ENCODE assay signal across 8 cellular contexts in the genomic region with DNA sequence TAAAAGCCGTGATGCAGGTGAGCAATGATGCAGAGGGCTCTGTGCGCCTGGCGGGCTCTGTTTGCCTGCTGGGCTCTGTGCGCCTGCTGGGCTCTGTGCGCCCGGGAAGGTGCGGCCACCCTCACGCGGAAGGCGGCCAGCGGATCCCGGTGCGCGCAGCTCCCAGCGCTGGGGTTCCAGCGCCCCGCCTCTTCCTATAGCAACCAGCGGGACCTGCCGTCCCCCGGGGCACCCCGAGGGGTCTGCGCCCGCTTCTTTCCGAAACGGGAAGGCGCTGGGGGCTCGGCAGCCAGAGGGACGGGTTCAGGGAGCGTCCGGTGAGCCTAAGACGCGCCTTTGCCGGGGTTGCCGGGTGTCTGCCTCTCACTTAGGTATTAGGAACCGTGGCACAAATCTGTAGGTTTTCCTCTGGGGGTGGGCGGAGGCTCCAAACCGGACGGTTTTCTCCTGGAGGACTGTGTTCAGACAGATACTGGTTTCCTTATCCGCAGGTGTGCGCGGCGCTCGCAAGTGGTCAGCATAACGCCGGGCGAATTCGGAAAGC. TPM values are rescaled to one million over a fixed set of nuclear protein-coding genes. Genes with fewer than 3 reads are reported as not detected.
DNase-seq lines count a peak whose midpoint lies in the region; ATAC-seq, FAIRE-seq and TF ChIP-seq lines count a peak whose summit lies in the region.

No MANE protein-coding gene starts in this region.

- intact Hi-C loops in pancreas (cut with DNase I) = no loop called here

- H3K27ac ChIP-seq in WERI-Rb-1 (peak overlapping the region; percentile 60), pancreas (no peak overlapping the region)

- FAIRE-seq in H54 (lab: Jason Lieb, UNC) = no peak
- no peak for FAIRE-seq in pancreas (lab: Jason Lieb, UNC)

- no peak; the same call in 1 of the 2 replicates for TF ChIP-seq POLR2A in H54 (IDR thresholded peaks at IDR 0.05; ENCODE audit: low read depth, low read length)

- 1 to 2% methylated on average over 46 to 47 of the region's 47 CpGs for WGBS in pancreas, 2 donors

- H3K27me3 ChIP-seq in WERI-Rb-1 (ENCODE audit: insufficient read depth, low read depth, severe bottlenecking) (no peaks in the 10 kb centered on the region), pancreas (peaks cover 0 to 10% (median 0%) of the 10 kb centered on the region in 4 donors)

- TF ChIP-seq CTCF in WERI-Rb-1 (IDR thresholded peaks at IDR 0.05; ENCODE audit: low read depth, low read length) = no peak
- TF ChIP-seq CTCF in fibroblast of the aortic adventitia (IDR thresholded peaks at IDR 0.05; ENCODE audit: insufficient read depth, low read length) = no peak
- no peak for TF ChIP-seq CTCF in pancreas (IDR thresholded peaks at IDR 0.05)

- peak; percentile 9 for DNase-seq in AG08395 (ENCODE audit: low spot score)
- peak; percentile 50 for DNase-seq in H54 (ENCODE audit: insufficient read length, low spot score)
- DNase-seq in WERI-Rb-1 = peak; percentile 62
- peak; percentile 25 for DNase-seq in fibroblast of the aortic adventitia (ENCODE audit: low read depth)
- peak in 1 of 6 donors; percentile 57 for DNase-seq in pancreas
- no peak for DNase-seq in ecto neural progenitor cell (ENCODE audit: low spot score)
- DNase-seq in DMS114 treated with DMSO at 0.1 percent for 48 hours (lab: John Stamatoyannopoulos, UW; ENCODE audit: unreplicated experiment) = no peak

- H3K36me3 ChIP-seq in WERI-Rb-1 = peaks cover 24% of the 10 kb centered on the region
- H3K36me3 ChIP-seq in pancreas = peaks cover 0 to 7% (median 0%) of the 10 kb centered on the region in 3 donors

- H3K9me3 ChIP-seq in WERI-Rb-1 (ENCODE audit: severe bottlenecking) (no peaks in the 10 kb centered on the region), pancreas (no peaks in the 10 kb centered on the region)

- peaks cover 0 to 5% (median 3%) of the 10 kb centered on the region in 3 donors for H3K4me1 ChIP-seq in pancreas

- ATAC-seq in pancreas (peak in 3 of 4 donors; percentile 59 to 67 (median 61)), GM18498 (IDR thresholded peaks at IDR 0.05; ENCODE audit: unreplicated experiment) (no peak)

- peak overlapping the region; percentile 89 for H3K4me3 ChIP-seq in WERI-Rb-1 (ENCODE audit: low read depth, low read length)
- H3K4me3 ChIP-seq in fibroblast of the aortic adventitia (ENCODE audit: low read depth, low read length) = peak overlapping the region; percentile 62
- H3K4me3 ChIP-seq in pancreas = peak overlapping the region; percentile 5 to 45 (median 9)

RNA-seq across cellular contexts. Expression of a gene that starts 31.8 kb away (rescaled TPM):
- total RNA-seq in fibroblast of the aortic adventitia (ENCODE audit: low replicate concordance) (96.6 and 338 TPM in 2 replicates), pancreas (10 to 100 TPM; 17.9 to 54.9 (median 23.6) TPM)
- polyA plus RNA-seq in pancreas = 10 to 100 TPM; 29.3 to 56.9 TPM

Comparison
In these comparisons a context has a peak if more than half of its experiments do, and no peak if none do; other contexts are left out.
1. DNase-seq: peak in AG08395 (single experiment), H54 (single experiment), WERI-Rb-1 (single experiment) and fibroblast of the aortic adventitia (single experiment); none in ecto neural progenitor cell (single experiment) and DMS114 treated with DMSO at 0.1 percent for 48 hours (single experiment).
2. H3K4me3 ChIP-seq: peak in every context shown above with its lines; median percentile 89 in WERI-Rb-1; 62 in fibroblast of the aortic adventitia; 9 in pancreas.